Comparison of ENCODE assay signal across 14 cellular contexts in genomic region chr4:94459462-94460161, GRCh38. TPM values are rescaled to one million over a fixed set of nuclear protein-coding genes. Genes with fewer than 3 reads are reported as not detected.
A peak's percentile ranks its signal among the peaks of the same experiment; 100 is the strongest.
DNase-seq lines count a peak whose midpoint lies in the region; ATAC-seq and TF ChIP-seq lines count a peak whose summit lies in the region.
"Had no signal": no experiment of that assay in that cellular context is flagged by ENCODE, and none has a peak within 500 bp of the region (broad histone marks: within the 10 kb centered on the region; RNA-seq: fewer than 3 reads in every experiment).

No MANE protein-coding gene starts in this region.

- H2AK5ac ChIP-seq in IMR-90 (ENCODE audit: low read depth, low read length): no peak overlapping the region

- POLR2A ChIA-PET in IMR-90 (lab: Charles Lee; ENCODE audit: unreplicated experiment): no interaction called here

- H3K56ac ChIP-seq in IMR-90 (ENCODE audit: extremely low read depth, insufficient read depth, low read length): no peak overlapping the region

- no peak overlapping the region for H2BK120ac ChIP-seq in IMR-90 (ENCODE audit: low read depth, low read length)

- BruUV-seq in IMR-90 (replicated peaks; lab: Mats Ljungman, UMichigan): no TSS peak

- TF ChIP-seq CTCF in IMR-90 (conservative IDR thresholded peaks at IDR 0.05; ENCODE audit: low read depth, low read length) (no peak), progenitor cell of endocrine pancreas (IDR thresholded peaks at IDR 0.05; ENCODE audit: unreplicated experiment) (no peak)

- no peak overlapping the region for H4K8ac ChIP-seq in IMR-90 (ENCODE audit: low read depth in 2 of 2, low read length in 2 of 2)

- no peak overlapping the region for H2AK9ac ChIP-seq in IMR-90 (replicated peaks; ENCODE audit: low read depth, low read length, poor library complexity)

- H3K14ac ChIP-seq in IMR-90 (replicated peaks; ENCODE audit: low read depth, low read length): no peak overlapping the region

- no peak overlapping the region for H3K4me2 ChIP-seq in IMR-90 (ENCODE audit: low read depth, low read length)
- H3K4me2 ChIP-seq: BLaER1 had no signal

- no CpG with 5 or more reads among the region's 4 CpGs for WGBS in IMR-90 (ENCODE audit: extremely low coverage in 2 of 2, insufficient read length in 1 of 2), 2 experiments

- TF ChIP-seq RAD21 in IMR-90 (IDR thresholded peaks at IDR 0.05; ENCODE audit: low read length): no peak

- no peaks in the 10 kb centered on the region for H3K27me3 ChIP-seq in IMR-90 (ENCODE audit: control insufficient read depth, insufficient read depth, low read length)
- H3K27me3 ChIP-seq: BLaER1 had no signal

- peaks cover 4% of the 10 kb centered on the region for H3K4me1 ChIP-seq in IMR-90 (ENCODE audit: control insufficient read depth, insufficient read depth, low read length)

- CTCF ChIA-PET in IMR-90 (lab: Yijun Ruan, JAX): interaction anchor here (0.5 kb wide), 1 partner anchor 68 kb away, joined by 3 read pairs; no protein-coding TSS in a partner anchor

- H3K18ac ChIP-seq in IMR-90 (ENCODE audit: low read depth, low read length): no peak overlapping the region

- TF ChIP-seq POLR2A in IMR-90 (IDR thresholded peaks at IDR 0.05; ENCODE audit: low read depth, low read length): no peak

- peaks cover 38% of the 10 kb centered on the region for H3K4me1 Mint-ChIP-seq in progenitor cell of endocrine pancreas (ENCODE audit: low read depth)
- H3K4me1 Mint-ChIP-seq: activated naive CD8-positive, alpha-beta T cell treated with anti-CD3 and anti-CD28 coated beads, Interleukin-2, amount 10 ng/mL, durations not matched to agents 7 days and 5 days had no signal

- H3K36me3 ChIP-seq in IMR-90 (ENCODE audit: control insufficient read depth, insufficient read depth, low read length) (peaks cover 4% of the 10 kb centered on the region; the same call in 1 of the 2 replicates), SK-N-MC (ENCODE audit: insufficient read depth, low read length) (peaks cover 3% of the 10 kb centered on the region; the same call in 1 of the 2 replicates)
- H3K36me3 ChIP-seq: BLaER1 had no signal

- H3K4me3 ChIP-seq in IMR-90 (ENCODE audit: insufficient read depth, low read depth, low read length) (no peak overlapping the region), SK-N-MC (peak overlapping the region; percentile 70)
- H3K4me3 ChIP-seq: BLaER1 had no signal

- peaks cover 41% of the 10 kb centered on the region for H4K20me1 ChIP-seq in IMR-90 (ENCODE audit: insufficient read depth, low read length)
- H4K20me1 ChIP-seq: BLaER1 had no signal

- H3K9me3 Mint-ChIP-seq in progenitor cell of endocrine pancreas (ENCODE audit: low read depth): no peaks in the 10 kb centered on the region
- H3K9me3 Mint-ChIP-seq: activated naive CD8-positive, alpha-beta T cell treated with anti-CD3 and anti-CD28 coated beads, Interleukin-2, amount 10 ng/mL, durations not matched to agents 7 days and 5 days; immature natural killer cell had no signal

- no peak overlapping the region for H3K4ac ChIP-seq in IMR-90 (ENCODE audit: low read depth, low read length)

- dilution Hi-C loops in IMR-90 (cut with HindIII; ENCODE audit: low sequenced_read_pairs, unreplicated experiment): no loop called here

- intact Hi-C loops in IMR-90 (cut with micrococcal nuclease): no loop called here

- no peaks in the 10 kb centered on the region for H3K9me3 ChIP-seq in IMR-90 (ENCODE audit: control insufficient read depth, insufficient read depth, low read length)
- no peaks in the 10 kb centered on the region for H3K9me3 ChIP-seq in SK-N-MC (ENCODE audit: low read depth, low read length)
- H3K9me3 ChIP-seq: BLaER1 had no signal

- no peaks in the 10 kb centered on the region for H3K27me3 Mint-ChIP-seq in progenitor cell of endocrine pancreas
- H3K27me3 Mint-ChIP-seq: activated naive CD8-positive, alpha-beta T cell treated with anti-CD3 and anti-CD28 coated beads, Interleukin-2, amount 10 ng/mL, durations not matched to agents 7 days and 5 days had no signal

- no peak overlapping the region for H2AFZ ChIP-seq in IMR-90 (replicated peaks; ENCODE audit: low read length, poor library complexity)

- H3K9ac ChIP-seq in IMR-90 (ENCODE audit: low read depth, low read length): no peak overlapping the region
- H3K9ac ChIP-seq in SK-N-MC (ENCODE audit: insufficient read length): no peak overlapping the region
- H3K9ac ChIP-seq: BLaER1 had no signal

- no peak overlapping the region for H2BK15ac ChIP-seq in IMR-90 (ENCODE audit: low read depth, low read length)

- in situ Hi-C loops in IMR-90 (cut with MboI; ENCODE audit: low sequenced_read_pairs): no loop called here

- H3K27ac ChIP-seq in IMR-90 (ENCODE audit: insufficient read depth, low read length): no peak overlapping the region
- peak overlapping the region; percentile 78; the same call in 1 of the 2 replicates for H3K27ac ChIP-seq in SK-N-MC
- H3K27ac ChIP-seq: BLaER1 had no signal

- H2BK20ac ChIP-seq in IMR-90 (ENCODE audit: low read depth, low read length): no peak overlapping the region

- no peak overlapping the region for H3K4me3 Mint-ChIP-seq in progenitor cell of endocrine pancreas (ENCODE audit: low read depth)
- H3K4me3 Mint-ChIP-seq: activated naive CD8-positive, alpha-beta T cell treated with anti-CD3 and anti-CD28 coated beads, Interleukin-2, amount 10 ng/mL, durations not matched to agents 7 days and 5 days; immature natural killer cell had no signal

- H2BK5ac ChIP-seq in IMR-90 (ENCODE audit: low read depth, low read length, poor library complexity, severe bottlenecking): no peak overlapping the region

- H4K5ac ChIP-seq in IMR-90 (ENCODE audit: low read depth, low read length): no peak overlapping the region

- DNase-seq in IMR-90 (no peak), SK-N-MC (ENCODE audit: low read depth, low spot score) (no peak), foreskin melanocyte (peak; percentile 60), progenitor cell of endocrine pancreas (ENCODE audit: low spot score, unreplicated experiment) (no peak), glomerular visceral epithelial cell (ENCODE audit: extremely low spot score) (no peak), NCI-H1694 (lab: John Stamatoyannopoulos, UW) (no peak), NCI-H2029 treated with DMSO at 0.1 percent for 48 hours (lab: John Stamatoyannopoulos, UW) (no peak), anterior cingulate cortex (lab: John Stamatoyannopoulos, UW) (no peak)
- DNase-seq: activated naive CD8-positive, alpha-beta T cell treated with anti-CD3 and anti-CD28 coated beads, Interleukin-2, amount 10 ng/mL, durations not matched to agents 7 days and 5 days; activated T-cell treated with anti-CD3 and anti-CD28 coated beads for 4 hours; cortex of kidney; DMS79 treated with DMSO at 0.1 percent for 48 hours; immature natural killer cell had no signal

- no peak overlapping the region; the same call in 1 of the 2 replicates for H3K23ac ChIP-seq in IMR-90 (ENCODE audit: low read depth, low read length)

- H3K9me1 ChIP-seq in IMR-90 (ENCODE audit: insufficient read depth, low read length): peaks cover 13% of the 10 kb centered on the region

- H3K27ac Mint-ChIP-seq in progenitor cell of endocrine pancreas: peak overlapping the region; percentile 16
- H3K27ac Mint-ChIP-seq: activated naive CD8-positive, alpha-beta T cell treated with anti-CD3 and anti-CD28 coated beads, Interleukin-2, amount 10 ng/mL, durations not matched to agents 7 days and 5 days; immature natural killer cell had no signal

- H3K79me1 ChIP-seq in IMR-90 (ENCODE audit: low read depth in 1 of 2, low read length in 2 of 2): peaks cover 6 to 49% of the 10 kb centered on the region in 2 experiments

- peaks cover 8% of the 10 kb centered on the region for H3K36me3 Mint-ChIP-seq in progenitor cell of endocrine pancreas (ENCODE audit: insufficient read depth)

- H4K91ac ChIP-seq in IMR-90 (ENCODE audit: insufficient read depth, low read depth, low read length): no peak overlapping the region

- no peak for ATAC-seq in IMR-90 (ENCODE audit: low read depth)

TF ChIP-seq in IMR-90, 13 proteins besides CTCF, POLR2A, EP300 and RAD21:
- no peak for TF ChIP-seq CHD1 (IDR thresholded peaks at IDR 0.05; ENCODE audit: low read depth, low read length)
- TF ChIP-seq SMC3 (IDR thresholded peaks at IDR 0.05; ENCODE audit: low read depth, low read length): no peak
- TF ChIP-seq CEBPB (IDR thresholded peaks at IDR 0.05; ENCODE audit: low read depth, low read length): peak; percentile 28; the same call in 1 of the 2 replicates
- no peak for TF ChIP-seq BHLHE40 (IDR thresholded peaks at IDR 0.05; ENCODE audit: low read depth, low read length)

RNA-seq across cellular contexts. Expression of gene PDLIM5, which starts 7.9 kb away (rescaled TPM):
- total RNA-seq in IMR-90 (2012; rRNA removed): 159 and 188 TPM in 2 replicates
- 96.5 and 98.9 TPM in 2 replicates for polyA plus RNA-seq in IMR-90 (2012; rRNA removed)
- 50.8 and 51.2 TPM in 2 replicates for polyA plus RNA-seq in IMR-90 (2012; cell fraction: cytosol; rRNA removed)
- polyA plus RNA-seq in IMR-90 (2012; cell fraction: nucleus; rRNA removed; ENCODE audit: low replicate concordance): 53.9 and 106 TPM in 2 replicates
- 66.1 and 67.9 TPM in 2 replicates for total RNA-seq in progenitor cell of endocrine pancreas
